Comparison of ENCODE assay signal across 8 cellular contexts in genomic region chrX:136910565-136911040, GRCh38. TPM values are rescaled to one million over a fixed set of nuclear protein-coding genes. Genes with fewer than 3 reads are reported as not detected.
DNase-seq lines count a peak whose midpoint lies in the region; ATAC-seq lines count a peak whose summit lies in the region.

No MANE protein-coding gene starts in this region.

- peak overlapping the region; percentile 93 for H3K27ac Mint-ChIP-seq in activated T-cell treated with anti-CD3 and anti-CD28 coated beads, Interleukin-2, amount 50 U/mL, for 24 hours
- H3K27ac Mint-ChIP-seq in activated T-helper 1 cell treated with anti-CD3 and anti-CD28 coated beads, Interleukin-12 subunit alpha, Interleukin-12 subunit beta, Interleukin-2, Interleukin-4 antibody, amounts not matched to agents 30 ng/mL and 10 ng/mL and 1 ng/mL, durations not matched to agents 14 hours and 24 hours and 36 hours: peak overlapping the region; percentile 88

- no peaks in the 10 kb centered on the region for H3K9me3 ChIP-seq in iPS-20b (ENCODE audit: insufficient read depth, low read depth, low read length)

- ATAC-seq in HG02798 (IDR thresholded peaks at IDR 0.05; ENCODE audit: poor library complexity, unreplicated experiment) (no peak), HG03457 (IDR thresholded peaks at IDR 0.05; ENCODE audit: unreplicated experiment) (no peak)

- H3K27me3 Mint-ChIP-seq in activated T-cell treated with anti-CD3 and anti-CD28 coated beads, Interleukin-2, amount 50 U/mL, for 24 hours: peaks cover 14% of the 10 kb centered on the region
- no peaks in the 10 kb centered on the region for H3K27me3 Mint-ChIP-seq in activated T-helper 1 cell treated with anti-CD3 and anti-CD28 coated beads, Interleukin-12 subunit alpha, Interleukin-12 subunit beta, Interleukin-2, Interleukin-4 antibody, amounts not matched to agents 30 ng/mL and 10 ng/mL and 1 ng/mL, durations not matched to agents 14 hours and 24 hours and 36 hours (ENCODE audit: insufficient read depth)

- peak overlapping the region; percentile 89 for H3K4me3 Mint-ChIP-seq in activated T-cell treated with anti-CD3 and anti-CD28 coated beads, Interleukin-2, amount 50 U/mL, for 24 hours
- peak overlapping the region; percentile 95 for H3K4me3 Mint-ChIP-seq in activated T-helper 1 cell treated with anti-CD3 and anti-CD28 coated beads, Interleukin-12 subunit alpha, Interleukin-12 subunit beta, Interleukin-2, Interleukin-4 antibody, amounts not matched to agents 30 ng/mL and 10 ng/mL and 1 ng/mL, durations not matched to agents 14 hours and 24 hours and 36 hours

- H3K36me3 Mint-ChIP-seq in activated T-cell treated with anti-CD3 and anti-CD28 coated beads, Interleukin-2, amount 50 U/mL, for 24 hours (ENCODE audit: low read depth): peaks cover 4% of the 10 kb centered on the region
- no peaks in the 10 kb centered on the region for H3K36me3 Mint-ChIP-seq in activated T-helper 1 cell treated with anti-CD3 and anti-CD28 coated beads, Interleukin-12 subunit alpha, Interleukin-12 subunit beta, Interleukin-2, Interleukin-4 antibody, amounts not matched to agents 30 ng/mL and 10 ng/mL and 1 ng/mL, durations not matched to agents 14 hours and 24 hours and 36 hours (ENCODE audit: low read depth)

- no peaks in the 10 kb centered on the region; the same call in 1 of the 2 replicates for H3K4me1 ChIP-seq in iPS-20b (ENCODE audit: insufficient read depth, low read length)

- no peak overlapping the region for H3K27ac ChIP-seq in iPS-20b (ENCODE audit: low read length)

- no peaks in the 10 kb centered on the region for H3K9me3 Mint-ChIP-seq in activated T-cell treated with anti-CD3 and anti-CD28 coated beads, Interleukin-2, amount 50 U/mL, for 24 hours
- H3K9me3 Mint-ChIP-seq in activated T-helper 1 cell treated with anti-CD3 and anti-CD28 coated beads, Interleukin-12 subunit alpha, Interleukin-12 subunit beta, Interleukin-2, Interleukin-4 antibody, amounts not matched to agents 30 ng/mL and 10 ng/mL and 1 ng/mL, durations not matched to agents 14 hours and 24 hours and 36 hours: no peaks in the 10 kb centered on the region

- no peaks in the 10 kb centered on the region for H3K27me3 ChIP-seq in iPS-20b (ENCODE audit: insufficient read depth, low read length)

- DNase-seq in activated T-cell treated with anti-CD3 and anti-CD28 coated beads, Interleukin-2, amount 50 U/mL, for 24 hours: no peak
- no peak for DNase-seq in activated T-cell treated with anti-CD3 and anti-CD28 coated beads, Interleukin-2, amount 50 U/mL, for 1 hour
- DNase-seq in activated T-helper 1 cell treated with anti-CD3 and anti-CD28 coated beads, Interleukin-12 subunit alpha, Interleukin-12 subunit beta, Interleukin-2, Interleukin-4 antibody, amounts not matched to agents 30 ng/mL and 10 ng/mL and 1 ng/mL, durations not matched to agents 14 hours and 24 hours and 36 hours (ENCODE audit: low spot score): no peak
- DNase-seq in superior temporal gyrus (ENCODE audit: extremely low spot score): peak; percentile 10
- DNase-seq in activated CD4-positive, CD25-positive, alpha-beta regulatory T cell treated with anti-CD3 and anti-CD28 coated beads, Interleukin-2, amount 50 U/mL, for 72 hours: no peak

- peak overlapping the region; percentile 77; the same call in 1 of the 2 replicates for H3K9ac ChIP-seq in iPS-20b (ENCODE audit: low read depth, low read length)

- peaks cover 21% of the 10 kb centered on the region for H3K4me1 Mint-ChIP-seq in activated T-cell treated with anti-CD3 and anti-CD28 coated beads, Interleukin-2, amount 50 U/mL, for 24 hours (ENCODE audit: low read depth)
- H3K4me1 Mint-ChIP-seq in activated T-helper 1 cell treated with anti-CD3 and anti-CD28 coated beads, Interleukin-12 subunit alpha, Interleukin-12 subunit beta, Interleukin-2, Interleukin-4 antibody, amounts not matched to agents 30 ng/mL and 10 ng/mL and 1 ng/mL, durations not matched to agents 14 hours and 24 hours and 36 hours (ENCODE audit: low read depth): peaks cover 23% of the 10 kb centered on the region

- H3K36me3 ChIP-seq in iPS-20b (ENCODE audit: insufficient read depth, low read depth, low read length): no peaks in the 10 kb centered on the region

- intact Hi-C loops in activated T-helper 1 cell treated with anti-CD3 and anti-CD28 coated beads, Interleukin-12 subunit alpha, Interleukin-12 subunit beta, Interleukin-2, Interleukin-4 antibody, amounts not matched to agents 30 ng/mL and 10 ng/mL and 1 ng/mL, durations not matched to agents 14 hours and 24 hours and 36 hours (cut with micrococcal nuclease): loop anchor here (1.0 kb wide), 1 partner anchor 413 kb away; the partner anchor contains the start of gene HTATSF1

- peak overlapping the region; percentile 81 for H3K4me3 ChIP-seq in iPS-20b (ENCODE audit: low read length)

RNA-seq across cellular contexts. Expression of gene RBMX, which starts 30.1 kb away (rescaled TPM):
- 308 and 327 TPM in 2 replicates for total RNA-seq in activated T-helper 1 cell treated with anti-CD3 and anti-CD28 coated beads, Interleukin-12 subunit alpha, Interleukin-12 subunit beta, Interleukin-2, Interleukin-4 antibody, amounts not matched to agents 30 ng/mL and 10 ng/mL and 1 ng/mL, durations not matched to agents 14 hours and 24 hours and 36 hours
